ENCODE assay signal across 8 cellular contexts in genomic region chr17:75261336-75262111, GRCh38. TPM values are rescaled to one million over a fixed set of nuclear protein-coding genes. Genes with fewer than 3 reads are reported as not detected.
DNase-seq lines count a peak whose midpoint lies in the region; ATAC-seq and TF ChIP-seq lines count a peak whose summit lies in the region.

Gene GGA3, minus strand, starts transcription at chr17:75261606. Its CDS starts 19 bp downstream, at chr17:75261587.
Gene MRPS7, plus strand, starts transcription at chr17:75261879. Its CDS starts 22 bp downstream, at chr17:75261901.

- H3K9me3 ChIP-seq in T-helper 17 cell (ENCODE audit: control insufficient read depth, low read length, poor library complexity, severe bottlenecking) = no peaks in the 10 kb centered on the region
- no peaks in the 10 kb centered on the region for H3K9me3 ChIP-seq in uterus

- H3K4me1 ChIP-seq in uterus = peaks cover 6 to 14% of the 10 kb centered on the region in 2 donors

- H3K27ac ChIP-seq in uterus = peak within 1 kb of the TSS; percentile 91 to 93

- TF ChIP-seq CTCF in GM13977 (IDR thresholded peaks at IDR 0.05; ENCODE audit: extremely low read depth, insufficient read depth, missing control alignments) (no peak), uterus (IDR thresholded peaks at IDR 0.05) (peak in 1 of 4 experiments; percentile 4)

- no peaks in the 10 kb centered on the region for H3K36me3 ChIP-seq in uterus

- intact Hi-C loops in left ventricle myocardium superior (cut with micrococcal nuclease) = no loop called here
- intact Hi-C loops in uterus (cut with DNase I; ENCODE audit: low total_unique reads) = no loop called here

- H3K36me3 Mint-ChIP-seq in T-helper 17 cell (ENCODE audit: low read depth) = no peaks in the 10 kb centered on the region

- DNase-seq in GM13977 (ENCODE audit: low spot score) (peak; percentile 96), NCI-H187 (lab: John Stamatoyannopoulos, UW) (peak; percentile 83 to 87), T-helper 17 cell (peak; percentile 92 to 96 (median 92)), amygdala (lab: John Stamatoyannopoulos, UW) (peak; percentile 55 to 99 (median 90)), left ventricle myocardium superior (peak; percentile 98), putamen (ENCODE audit: low spot score) (peak; percentile 94), uterus (peak; percentile 93 to 95)

- ATAC-seq in HG02938 (IDR thresholded peaks at IDR 0.05; ENCODE audit: unreplicated experiment) (peak; percentile 78), T-helper 17 cell (peak; percentile 94), left ventricle myocardium superior (peak; percentile 98)

- no peaks in the 10 kb centered on the region for H3K27me3 Mint-ChIP-seq in T-helper 17 cell

- peaks cover 47% of the 10 kb centered on the region for H3K4me1 Mint-ChIP-seq in T-helper 17 cell

- H3K4me3 ChIP-seq in uterus = peak within 1 kb of the TSS; percentile 66 to 86

- in situ Hi-C loops in GM13977 (cut with MboI; ENCODE audit: low pct_unique_long_range_greater_than_20kb, low sequenced_read_pairs, unreplicated experiment) = no loop called here

- H3K27ac Mint-ChIP-seq in T-helper 17 cell = peak within 1 kb of the TSS; percentile 99

- peak; percentile 59 to 69 for TF ChIP-seq POLR2A in uterus (IDR thresholded peaks at IDR 0.05)

- H3K27me3 ChIP-seq in uterus = no peaks in the 10 kb centered on the region

- peak within 1 kb of the TSS; percentile 97 for H3K4me3 Mint-ChIP-seq in T-helper 17 cell

RNA-seq across cellular contexts. Expression of gene GGA3, which starts in this region (rescaled TPM):
- total RNA-seq in T-helper 17 cell = 10 to 100 TPM; 85.4 to 89.1 TPM
- 26.2 TPM for total RNA-seq in left ventricle myocardium superior
- 100 to 1,000 TPM in 1 of 4 donors, 10 to 100 TPM in 2, 1 to 10 TPM in 1; 9.4 to 104 (median 40.1) TPM for total RNA-seq in uterus

RNA-seq across cellular contexts. Expression of gene MRPS7, which starts in this region (rescaled TPM):
- total RNA-seq in T-helper 17 cell = 10 to 100 TPM; 33.9 to 35.6 TPM
- total RNA-seq in left ventricle myocardium superior = 132 TPM
- total RNA-seq in uterus = 10 to 100 TPM; 13.1 to 42.1 (median 33.0) TPM

Comparison
In these comparisons a context has a peak if more than half of its experiments do, and no peak if none do; other contexts are left out.
1. Peak in every context shown above with its lines: DNase-seq, ATAC-seq, H3K4me3 ChIP-seq and H3K27ac ChIP-seq.